8 cellular contexts compared by ENCODE assay signal in the genomic region with DNA sequence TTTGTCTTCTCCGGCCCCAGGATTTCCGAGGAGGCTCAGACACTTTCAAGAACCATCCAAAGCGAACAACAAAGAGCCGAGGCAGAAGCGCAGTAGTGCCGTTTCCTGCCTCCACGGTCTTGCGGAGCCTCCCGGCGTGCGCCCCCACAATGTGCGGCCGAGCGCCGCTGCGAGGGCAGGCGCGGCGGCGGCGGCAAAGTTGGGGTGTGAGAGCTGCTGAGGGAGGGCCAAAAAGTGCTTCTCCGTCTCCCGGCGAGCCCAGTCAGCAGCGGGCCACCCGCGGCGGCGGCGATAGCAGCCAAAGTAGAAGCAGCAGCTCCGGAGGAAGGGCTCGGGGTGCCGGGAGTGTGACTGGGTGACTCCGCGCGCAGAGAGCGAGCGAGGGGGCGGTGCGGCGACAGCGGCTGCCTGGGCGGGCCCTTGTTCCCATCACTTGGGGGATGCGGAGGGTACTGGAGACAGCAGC.
DNase-seq lines count a peak whose midpoint lies in the region; TF ChIP-seq lines count a peak whose summit lies in the region.

No MANE protein-coding gene starts in this region.

- peak overlapping the region; percentile 82 for H3K9ac ChIP-seq in HUES48 (ENCODE audit: low read depth, low read length)

- no peaks in the 10 kb centered on the region for H3K9me3 ChIP-seq in HUES48 (ENCODE audit: control insufficient read depth, insufficient read depth, low read length)

- DNase-seq in NCI-H2196 (lab: John Stamatoyannopoulos, UW; ENCODE audit: unreplicated experiment) (peak; percentile 4), NCI-H2196 treated with DMSO at 0.1 percent for 48 hours (lab: John Stamatoyannopoulos, UW; ENCODE audit: unreplicated experiment) (no peak), glutamatergic neuron (peak; percentile 71), nucleus accumbens (lab: John Stamatoyannopoulos, UW) (peak in 52 of 56 donors; percentile 12 to 86 (median 68)), SHP77 treated with DMSO at 0.1 percent for 48 hours (lab: John Stamatoyannopoulos, UW) (no peak), OCI-M2 (lab: John Stamatoyannopoulos, UW; ENCODE audit: unreplicated experiment) (no peak)
- peak; percentile 53 for DNase-seq in activated CD8-positive, alpha-beta memory T cell treated with anti-CD3 and anti-CD28 coated beads, Interleukin-2, amount 50 U/mL, for 48 hours

- H3K27me3 ChIP-seq in HUES48 (ENCODE audit: control insufficient read depth, insufficient read depth, low read length): no peaks in the 10 kb centered on the region

- no peak overlapping the region for H3K4me3 Mint-ChIP-seq in glutamatergic neuron (ENCODE audit: unreplicated experiment)

- no peak for TF ChIP-seq CTCF in glutamatergic neuron (IDR thresholded peaks at IDR 0.05; ENCODE audit: partially characterized antibody, unreplicated experiment)

- no peak overlapping the region for H3K27ac Mint-ChIP-seq in glutamatergic neuron (ENCODE audit: unreplicated experiment)

- peaks cover 17% of the 10 kb centered on the region for H3K4me1 Mint-ChIP-seq in glutamatergic neuron (ENCODE audit: low read depth, unreplicated experiment)

- peak overlapping the region; percentile 96 for H3K27ac ChIP-seq in HUES48 (ENCODE audit: low read depth, low read length)

- peaks cover 8% of the 10 kb centered on the region for H3K9me3 Mint-ChIP-seq in glutamatergic neuron (ENCODE audit: unreplicated experiment)

- H3K4me3 ChIP-seq in HUES48 (ENCODE audit: low read depth, low read length): peak overlapping the region; percentile 82

- no peaks in the 10 kb centered on the region for H3K36me3 Mint-ChIP-seq in glutamatergic neuron (ENCODE audit: unreplicated experiment)

- H3K36me3 ChIP-seq in HUES48 (ENCODE audit: control insufficient read depth, insufficient read depth, low read length): no peaks in the 10 kb centered on the region

- H3K27me3 Mint-ChIP-seq in glutamatergic neuron (ENCODE audit: unreplicated experiment): peaks cover 5% of the 10 kb centered on the region

- peaks cover 32% of the 10 kb centered on the region for H3K4me1 ChIP-seq in HUES48 (ENCODE audit: control insufficient read depth, insufficient read depth, low read length)

Comparison
In these comparisons a context has a peak if more than half of its experiments do, and no peak if none do; other contexts are left out.
1. DNase-seq: peak in NCI-H2196 (single experiment), activated CD8-positive, alpha-beta memory T cell treated with anti-CD3 and anti-CD28 coated beads, Interleukin-2, amount 50 U/mL, for 48 hours (single experiment), glutamatergic neuron (single experiment) and nucleus accumbens (52 of 56); none in NCI-H2196 treated with DMSO at 0.1 percent for 48 hours (single experiment), SHP77 treated with DMSO at 0.1 percent for 48 hours (single experiment) and OCI-M2 (single experiment).